ENCODE assay signal across 16 cellular contexts in genomic region chr3:13265507-13265906, GRCh38.
A peak's percentile ranks its signal among the peaks of the same experiment; 100 is the strongest.
DNase-seq lines count a peak whose midpoint lies in the region; ATAC-seq, FAIRE-seq and TF ChIP-seq lines count a peak whose summit lies in the region.
"Had no signal": no experiment of that assay in that cellular context is flagged by ENCODE, and none has a peak within 500 bp of the region (broad histone marks: within the 10 kb centered on the region; RNA-seq: fewer than 3 reads in every experiment).

No MANE protein-coding gene starts in this region.

- SMC1A ChIA-PET in GM12878 (lab: Charles Lee; ENCODE audit: uncharacterized antibody, unreplicated experiment), result no interaction called here

- WGBS in GM12878 (ENCODE audit: insufficient coverage, insufficient replicate concordance, low lambda C conversion rate, missing lambda C conversion rate), result 14% methylated on average over 3 of the region's 3 CpGs
- WGBS in aorta, 2 donors, result 83 to 87% methylated on average over 3 of the region's 3 CpGs
- 81 to 86% methylated on average over 3 of the region's 3 CpGs for WGBS in tibial nerve, 2 donors

- H3K79me2 ChIP-seq in GM12878 (ENCODE audit: control insufficient read depth, insufficient read depth, low read length), result no peaks in the 10 kb centered on the region

- H3K4me3 ChIP-seq in HEK293 (ENCODE audit: low read depth, low read length) (no peak overlapping the region), GM12878 (no peak overlapping the region), aorta (ENCODE audit: low read length in 2 of 2) (no peak overlapping the region), tibial nerve (no peak overlapping the region)
- H3K4me3 ChIP-seq: A549, HAP-1 had no signal

- FAIRE-seq in GM12878 (lab: Jason Lieb, UNC), result no peak
- FAIRE-seq: A549, GM12891, GM19239 had no signal

- peaks cover 14% of the 10 kb centered on the region for H3K9me3 Mint-ChIP-seq in glutamatergic neuron (ENCODE audit: unreplicated experiment)

- POLR2A ChIA-PET in HEK293 (lab: Yijun Ruan, JAX) (interaction anchor here (0.6 kb wide), 1 partner anchor 352 kb away, joined by 3 read pairs; no protein-coding TSS in a partner anchor), GM12878 (lab: Charles Lee) (interaction anchor here (0.6 to 0.7 kb wide), 2 partner anchors 8 to 23 kb away, joined by 3 to 5 read pairs; no protein-coding TSS in a partner anchor)

- CTCF ChIA-PET in HEK293 (lab: Yijun Ruan, JAX), result no interaction called here
- CTCF ChIA-PET in GM12878 (lab: Yijun Ruan, JAX), result interaction anchor here (0.8 kb wide), 1 partner anchor 12 kb away, joined by 4 read pairs; no protein-coding TSS in a partner anchor

- no peak for DNase-seq in GM12878 (ENCODE audit: low read depth, low spot score)
- DNase-seq in glutamatergic neuron, result peak; percentile 3
- peak; percentile 0 to 7 for DNase-seq in aorta
- DNase-seq in tibial nerve (ENCODE audit: low spot score in 2 of 2), result no peak
- DNase-seq in globus pallidus (ENCODE audit: low spot score), result no peak
- no peak for DNase-seq in C1 segment of cervical spinal cord (lab: John Stamatoyannopoulos, UW)
- DNase-seq: BE2C; CD4-positive, CD25-positive, alpha-beta regulatory T cell; DMS79; GOT3; HFFc6 had no signal

- TF ChIP-seq RAD21 in GM12878 (IDR thresholded peaks at IDR 0.05; ENCODE audit: insufficient read depth, low read depth, low read length), result no peak

- H3K9me3 ChIP-seq in HEK293 (ENCODE audit: control insufficient read depth, insufficient read depth, low read depth, low read length), result no peaks in the 10 kb centered on the region
- H3K9me3 ChIP-seq in GM12878 (replicated peaks; ENCODE audit: control insufficient read depth, insufficient read depth, low read length), result no peaks in the 10 kb centered on the region; the same call in 2 of the 3 replicates
- H3K9me3 ChIP-seq in aorta (ENCODE audit: control insufficient read depth, low read length), result peaks cover 1% of the 10 kb centered on the region
- H3K9me3 ChIP-seq in tibial nerve, result peaks cover 0 to 21% (median 0%) of the 10 kb centered on the region in 4 donors
- H3K9me3 ChIP-seq: BE2C, HAP-1 had no signal

- TF ChIP-seq POLR2A in GM12878 (IDR thresholded peaks at IDR 0.05; ENCODE audit: low read depth, low read length) (no peak), tibial nerve (IDR thresholded peaks at IDR 0.05) (no peak)

- TF ChIP-seq CTCF in HEK293 (tag by site-specific recombination; IDR thresholded peaks at IDR 0.05), result no peak
- no peak for TF ChIP-seq CTCF in GM12878 (IDR thresholded peaks at IDR 0.05 in 2 of 3, conservative IDR thresholded peaks at IDR 0.05 in 1 of 3; ENCODE audit: control insufficient read depth in 2 of 3, extremely low read depth in 1 of 3, insufficient read depth in 1 of 3, low read depth in 3 of 3, low read length in 3 of 3)
- TF ChIP-seq CTCF in glutamatergic neuron (IDR thresholded peaks at IDR 0.05; ENCODE audit: partially characterized antibody, unreplicated experiment), result no peak
- TF ChIP-seq CTCF in tibial nerve (IDR thresholded peaks at IDR 0.05), result no peak

- no peak overlapping the region for H3K27ac Mint-ChIP-seq in glutamatergic neuron (ENCODE audit: unreplicated experiment)
- H3K27ac Mint-ChIP-seq: HFFc6 had no signal

- BruUV-seq in GM12878 (replicated peaks; lab: Mats Ljungman, UMichigan), result no TSS peak

- no peak overlapping the region for H3K4me2 ChIP-seq in GM12878 (ENCODE audit: control insufficient read depth, insufficient read depth)
- H3K4me2 ChIP-seq: A549 had no signal

- H3K36me3 Mint-ChIP-seq in glutamatergic neuron (ENCODE audit: unreplicated experiment), result no peaks in the 10 kb centered on the region
- H3K36me3 Mint-ChIP-seq: CD4-positive, CD25-positive, alpha-beta regulatory T cell had no signal

- no peaks in the 10 kb centered on the region for H4K20me1 ChIP-seq in GM12878 (ENCODE audit: control insufficient read depth, insufficient read depth)

- RAD21 ChIA-PET in GM12878 (lab: Charles Lee; ENCODE audit: unreplicated experiment), result no interaction called here

- TF ChIP-seq EP300 in GM12878 (IDR thresholded peaks at IDR 0.05; ENCODE audit: borderline replicate concordance in 1 of 2, control insufficient read depth in 1 of 2, low read depth in 2 of 2, low read length in 2 of 2) (no peak), tibial nerve (IDR thresholded peaks at IDR 0.05) (no peak)

- no peaks in the 10 kb centered on the region for H3K27me3 Mint-ChIP-seq in glutamatergic neuron (ENCODE audit: unreplicated experiment)

- H3K36me3 ChIP-seq in HEK293 (ENCODE audit: control insufficient read depth in 2 of 2, insufficient read depth in 1 of 2, low read length in 2 of 2) (no peaks in the 10 kb centered on the region), GM12878 (ENCODE audit: control insufficient read depth in 2 of 2, insufficient read depth in 2 of 2, low read length in 1 of 2) (no peaks in the 10 kb centered on the region), aorta (ENCODE audit: control insufficient read depth in 1 of 2, insufficient read depth in 2 of 2, low read length in 1 of 2) (no peaks in the 10 kb centered on the region), tibial nerve (peaks cover 0 to 8% (median 0%) of the 10 kb centered on the region in 3 donors)
- H3K36me3 ChIP-seq: BE2C, HAP-1 had no signal

- no peaks in the 10 kb centered on the region; a peak in 1 of 4 replicates for H3K27me3 ChIP-seq in GM12878 (replicated peaks in 1 of 2; ENCODE audit: control insufficient read depth in 2 of 2, insufficient read depth in 2 of 2, low read length in 1 of 2)
- no peaks in the 10 kb centered on the region for H3K27me3 ChIP-seq in aorta (ENCODE audit: control insufficient read depth in 1 of 2, insufficient read depth in 2 of 2, low read length in 1 of 2)
- no peaks in the 10 kb centered on the region for H3K27me3 ChIP-seq in tibial nerve
- H3K27me3 ChIP-seq: BE2C had no signal

- H3K4me1 ChIP-seq in HEK293 (ENCODE audit: control insufficient read depth, insufficient read depth, low read length), result no peaks in the 10 kb centered on the region
- H3K4me1 ChIP-seq in GM12878 (ENCODE audit: control insufficient read depth, insufficient read depth, low read length), result peaks cover 8% of the 10 kb centered on the region; the same call in 1 of the 2 replicates
- H3K4me1 ChIP-seq in aorta (ENCODE audit: control insufficient read depth in 1 of 2, insufficient read depth in 2 of 2, low read length in 2 of 2), result no peaks in the 10 kb centered on the region
- H3K4me1 ChIP-seq in tibial nerve, result no peaks in the 10 kb centered on the region
- H3K4me1 ChIP-seq: BE2C, HAP-1 had no signal

- H3K27ac ChIP-seq in HEK293 (ENCODE audit: extremely low read depth, low read depth, low read length) (no peak overlapping the region), GM12878 (ENCODE audit: control insufficient read depth, insufficient read depth) (no peak overlapping the region), aorta (ENCODE audit: low read depth in 1 of 2, low read length in 2 of 2) (no peak overlapping the region), tibial nerve (no peak overlapping the region)
- H3K27ac ChIP-seq: A549 had no signal

- H3K4me1 Mint-ChIP-seq in glutamatergic neuron (ENCODE audit: low read depth, unreplicated experiment), result peaks cover 9% of the 10 kb centered on the region

- in situ Hi-C loops in GM12878 (cut with MboI), result no loop called here

- intact Hi-C loops in GM12878 (cut with micrococcal nuclease; ENCODE audit: unreplicated experiment), result no loop called here
- intact Hi-C loops in aorta (cut with DNase I), result no loop called here

- no peak overlapping the region for H3K4me3 Mint-ChIP-seq in glutamatergic neuron (ENCODE audit: unreplicated experiment)
- H3K4me3 Mint-ChIP-seq: CD4-positive, CD25-positive, alpha-beta regulatory T cell; HFFc6 had no signal

- no peak overlapping the region for H2AFZ ChIP-seq in GM12878 (ENCODE audit: control insufficient read depth, low read depth, low read length)

- H3K9ac ChIP-seq in GM12878 (ENCODE audit: control insufficient read depth, insufficient read depth, low read length), result no peak overlapping the region

- ATAC-seq in GM12878, result no peak
- no peak for ATAC-seq in aorta (ENCODE audit: low FRiP score)
- ATAC-seq: A549 had no signal

TF ChIP-seq in HEK293, 187 proteins besides CTCF, POLR2A, EP300 and RAD21 (continues in another document):
- 0 out of 2 replicates have a peak, but pooled peaks have one; percentile 39 for TF ChIP-seq ZBTB7A (tag by site-specific recombination; IDR thresholded peaks at IDR 0.05; ENCODE audit: low read depth)
- peak; percentile 42; the same call in 1 of the 2 replicates for TF ChIP-seq KLF8 (tag by site-specific recombination; IDR thresholded peaks at IDR 0.05)
- no peak for TF ChIP-seq ZFP3 (tag by site-specific recombination; IDR thresholded peaks at IDR 0.05; ENCODE audit: low read depth)
- peak; percentile 21 for TF ChIP-seq SETDB1 (IDR thresholded peaks at IDR 0.05; ENCODE audit: insufficient read length, low read length)
- no peak for TF ChIP-seq ZNF701 (tag by site-specific recombination; IDR thresholded peaks at IDR 0.05)
- TF ChIP-seq ZNF423 (tag by site-specific recombination; IDR thresholded peaks at IDR 0.05), result 0 out of 2 replicates have a peak, but pooled peaks have one; percentile 14
- TF ChIP-seq ZNF580 (tag by site-specific recombination; IDR thresholded peaks at IDR 0.05), result peak; percentile 97
- 0 out of 2 replicates have a peak, but pooled peaks have one; percentile 40 for TF ChIP-seq ZSCAN23 (tag by site-specific recombination; IDR thresholded peaks at IDR 0.05)

TF ChIP-seq in GM12878, 131 proteins besides CTCF, POLR2A, EP300 and RAD21 (continues in another document):
- TF ChIP-seq CHD1 (IDR thresholded peaks at IDR 0.05; ENCODE audit: low read depth, low read length), result no peak
- TF ChIP-seq MXI1 (IDR thresholded peaks at IDR 0.05; ENCODE audit: low read depth, low read length), result no peak
- TF ChIP-seq ZBTB33 (IDR thresholded peaks at IDR 0.05), result no peak
- TF ChIP-seq ZBED1 (IDR thresholded peaks at IDR 0.05; ENCODE audit: borderline replicate concordance), result no peak
- no peak for TF ChIP-seq CBX5 (IDR thresholded peaks at IDR 0.05; ENCODE audit: low read depth)
- peak; percentile 63 for TF ChIP-seq SMARCA5 (IDR thresholded peaks at IDR 0.05)
- peak; percentile 46; the same call in 1 of the 2 replicates for TF ChIP-seq ZNF217 (IDR thresholded peaks at IDR 0.05)
- no peak for TF ChIP-seq ASH2L (IDR thresholded peaks at IDR 0.05; ENCODE audit: borderline replicate concordance, low read depth)

Comparison
In these comparisons a context has a peak if more than half of its experiments do, and no peak if none do; other contexts are left out.
1. DNase-seq: peak in glutamatergic neuron (single experiment) and aorta (2 of 2); none in GM12878 (single experiment), tibial nerve (0 of 2), globus pallidus (single experiment) and C1 segment of cervical spinal cord (0 of 14).